In genomic region chr1:38115251-38115650, GRCh38 we compare ENCODE assay signal across 1 cellular context.
TF ChIP-seq lines count a peak whose summit lies in the region.

No MANE protein-coding gene starts in this region.

TF ChIP-seq in H1, 55 proteins besides CTCF, POLR2A, EP300 and RAD21 (continued from another document):
- TF ChIP-seq TEAD4 (IDR thresholded peaks at IDR 0.05; ENCODE audit: low read depth, low read length), result no peak
